In the genomic region with DNA sequence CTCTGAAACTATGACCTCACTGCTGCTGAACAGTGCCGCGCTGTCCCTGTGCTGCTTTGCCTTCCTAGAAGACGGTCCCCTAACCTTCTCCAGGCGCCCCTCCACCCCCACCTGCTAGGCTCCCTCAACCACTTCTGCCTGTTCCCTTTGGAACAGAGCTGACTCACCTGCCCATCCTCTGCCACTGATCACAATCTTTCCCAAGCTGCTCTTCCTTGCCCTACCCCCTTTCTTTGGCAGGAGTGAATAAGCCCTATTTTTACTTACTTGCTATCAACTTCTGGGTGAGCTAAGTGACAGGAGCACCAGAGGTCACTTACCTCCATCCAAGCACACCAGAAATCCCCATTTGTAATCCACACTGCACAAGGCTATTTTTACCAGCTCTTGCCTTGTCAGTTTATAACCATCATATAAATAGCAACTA, we compare ENCODE assay signal across 14 cellular contexts.
DNase-seq lines count a peak whose midpoint lies in the region; ATAC-seq and TF ChIP-seq lines count a peak whose summit lies in the region.
"Had no signal": no experiment of that assay in that cellular context is flagged by ENCODE, and none has a peak within 500 bp of the region (broad histone marks: within the 10 kb centered on the region; RNA-seq: fewer than 3 reads in every experiment).

No MANE protein-coding gene starts in this region.

- H3K14ac ChIP-seq in mesenchymal stem cell (ENCODE audit: low read length in 2 of 2), result no peak overlapping the region

- no peak for ATAC-seq in GM19395 (IDR thresholded peaks at IDR 0.05; ENCODE audit: unreplicated experiment)
- ATAC-seq: lower lobe of right lung had no signal

- H3K9ac ChIP-seq in mesenchymal stem cell (ENCODE audit: low read length), result no peak overlapping the region

- H4K91ac ChIP-seq in mesenchymal stem cell (ENCODE audit: low read length), result no peak overlapping the region

- H3K36me3 ChIP-seq in mesenchymal stem cell (ENCODE audit: control insufficient read depth in 1 of 2, insufficient read depth in 2 of 2, low read depth in 1 of 2, low read length in 2 of 2), result peaks cover 48 to 72% of the 10 kb centered on the region in 2 experiments
- peaks cover 46 to 71% (median 60%) of the 10 kb centered on the region in 3 donors for H3K36me3 ChIP-seq in tibial artery

- H3K27ac ChIP-seq in mesenchymal stem cell (ENCODE audit: low read length, poor library complexity, severe bottlenecking) (no peak overlapping the region), tibial artery (peak overlapping the region; percentile 31 to 62)
- H3K27ac ChIP-seq: 22Rv1, lower lobe of right lung, tibial nerve had no signal

- no peak overlapping the region for H2BK5ac ChIP-seq in mesenchymal stem cell (ENCODE audit: low read depth, low read length, poor library complexity, severe bottlenecking)

- no peak overlapping the region for H2AFZ ChIP-seq in mesenchymal stem cell (ENCODE audit: low read depth, low read length)

- H2AK5ac ChIP-seq in mesenchymal stem cell (ENCODE audit: low read length, severe bottlenecking), result no peak overlapping the region

- TF ChIP-seq CTCF in epithelial cell of proximal tubule (conservative IDR thresholded peaks at IDR 0.05; ENCODE audit: low read depth, low read length) (no peak), tibial artery (IDR thresholded peaks at IDR 0.05) (no peak)

- intact Hi-C loops in tibial artery (cut with DNase I; ENCODE audit: low total_unique reads), result no loop called here

- no peak overlapping the region for H2BK120ac ChIP-seq in mesenchymal stem cell (ENCODE audit: low read depth, low read length)

- no peak overlapping the region for H3K18ac ChIP-seq in mesenchymal stem cell (ENCODE audit: low read depth in 1 of 2, low read length in 2 of 2)

- H3K23ac ChIP-seq in mesenchymal stem cell (ENCODE audit: low read length in 2 of 2), result no peak overlapping the region

- H3K27me3 ChIP-seq in mesenchymal stem cell (ENCODE audit: control insufficient read depth in 1 of 2, insufficient read depth in 1 of 2, low read length in 2 of 2) (no peaks in the 10 kb centered on the region), tibial artery (no peaks in the 10 kb centered on the region)
- H3K27me3 ChIP-seq: tibial nerve had no signal

- no peaks in the 10 kb centered on the region for H3K9me3 ChIP-seq in mesenchymal stem cell (ENCODE audit: control insufficient read depth, low read length)
- no peaks in the 10 kb centered on the region for H3K9me3 ChIP-seq in tibial artery
- H3K9me3 ChIP-seq: lower lobe of right lung, tibial nerve had no signal

- WGBS in mesenchymal stem cell, result 96% methylated on average over 4 of the region's 4 CpGs

- H3K4me3 ChIP-seq in epithelial cell of proximal tubule (ENCODE audit: low read depth, low read length) (no peak overlapping the region), mesenchymal stem cell (ENCODE audit: insufficient read depth in 1 of 2, low read depth in 1 of 2, low read length in 2 of 2) (no peak overlapping the region), tibial artery (no peak overlapping the region)
- H3K4me3 ChIP-seq: lower lobe of right lung, tibial nerve had no signal

- H3K4ac ChIP-seq in mesenchymal stem cell (ENCODE audit: low read depth in 1 of 2, low read length in 2 of 2), result no peak overlapping the region

- peaks cover 33% of the 10 kb centered on the region for H3K79me1 ChIP-seq in mesenchymal stem cell (replicated peaks; ENCODE audit: low read length, poor library complexity, severe bottlenecking)

- H2BK15ac ChIP-seq in mesenchymal stem cell (ENCODE audit: low read depth, poor library complexity, severe bottlenecking), result no peak overlapping the region

- no peak overlapping the region for H2BK12ac ChIP-seq in mesenchymal stem cell (ENCODE audit: low read length in 2 of 2)

- H3K4me1 ChIP-seq in mesenchymal stem cell (ENCODE audit: control insufficient read depth, insufficient read depth, low read depth, low read length) (peaks cover 7% of the 10 kb centered on the region), tibial artery (peaks cover 0 to 26% (median 11%) of the 10 kb centered on the region in 4 donors)
- H3K4me1 ChIP-seq: lower lobe of right lung had no signal

- no peak overlapping the region for H4K8ac ChIP-seq in mesenchymal stem cell (ENCODE audit: low read length)

- peak; percentile 10 for DNase-seq in DMS 273 (lab: John Stamatoyannopoulos, UW; ENCODE audit: unreplicated experiment)
- no peak for DNase-seq in DMS 273 treated with DMSO at 0.1 percent for 48 hours (lab: John Stamatoyannopoulos, UW)
- DNase-seq in epithelial cell of proximal tubule (ENCODE audit: low read depth), result peak; percentile 18
- peak; percentile 13 for DNase-seq in mesenchymal stem cell
- no peak for DNase-seq in tibial artery
- no peak for DNase-seq in cerebellar nuclear complex (lab: John Stamatoyannopoulos, UW)
- DNase-seq in activated effector memory CD4-positive, alpha-beta T cell treated with Interleukin-2 at 50 U/mL for 16 hours, result no peak
- DNase-seq: activated naive CD8-positive, alpha-beta T cell treated with anti-CD3 and anti-CD28 coated beads for 36 hours; lower lobe of right lung; NCI-H526 treated with DMSO at 0.1 percent for 48 hours; SHP77 treated with DMSO at 0.1 percent for 48 hours had no signal

- H3K4me2 ChIP-seq in mesenchymal stem cell (ENCODE audit: low read length, poor library complexity, severe bottlenecking), result no peak overlapping the region

Comparison
In these comparisons a context has a peak if more than half of its experiments do, and no peak if none do; other contexts are left out.
1. DNase-seq: peak in DMS 273 (single experiment), epithelial cell of proximal tubule (single experiment) and mesenchymal stem cell (single experiment); none in DMS 273 treated with DMSO at 0.1 percent for 48 hours (single experiment), tibial artery (0 of 2), cerebellar nuclear complex (0 of 2) and activated effector memory CD4-positive, alpha-beta T cell treated with Interleukin-2 at 50 U/mL for 16 hours (single experiment).